10 cellular contexts compared by ENCODE assay signal in the genomic region with DNA sequence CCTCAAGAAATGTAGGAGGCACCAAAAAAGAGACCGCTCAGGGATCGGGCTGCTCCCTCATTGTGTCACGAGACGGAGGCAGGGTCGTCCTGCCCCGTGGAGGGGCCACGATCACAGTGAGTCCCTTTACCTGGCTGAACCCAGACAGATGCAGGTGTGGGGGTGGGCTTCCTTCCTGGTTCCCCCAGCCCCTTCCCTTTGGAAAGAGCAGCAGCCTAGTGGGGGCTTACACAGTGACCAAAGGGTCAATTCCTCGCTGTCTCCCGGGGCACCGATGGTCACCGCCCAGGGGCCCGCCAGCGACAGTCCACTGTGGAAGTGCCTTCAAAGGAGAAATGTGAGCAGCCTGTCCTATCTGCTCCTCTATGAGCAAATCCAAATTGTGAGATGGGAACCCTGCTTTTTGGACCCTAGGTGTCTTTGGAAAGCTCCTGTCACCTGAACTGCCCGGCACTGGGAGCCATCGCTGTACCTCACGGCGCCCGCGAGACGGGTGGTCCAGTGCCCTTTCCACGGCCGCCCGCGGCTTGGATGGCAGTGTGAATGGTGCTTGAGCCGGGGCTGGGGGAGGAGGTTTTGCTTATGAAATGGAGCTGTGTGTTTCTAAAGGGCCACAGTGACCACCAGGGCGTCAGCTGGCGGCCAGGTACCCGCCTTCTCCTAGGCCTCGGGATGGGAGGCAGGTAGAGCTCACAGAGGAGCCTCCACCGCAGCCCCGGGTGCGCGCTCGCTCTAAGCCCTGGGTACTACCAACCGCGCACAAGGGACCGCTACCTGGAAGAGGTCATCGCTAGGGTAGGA.
DNase-seq lines count a peak whose midpoint lies in the region; ATAC-seq and TF ChIP-seq lines count a peak whose summit lies in the region.
"Had no signal": no experiment of that assay in that cellular context is flagged by ENCODE, and none has a peak within 500 bp of the region (broad histone marks: within the 10 kb centered on the region; RNA-seq: fewer than 3 reads in every experiment).

No MANE protein-coding gene starts in this region.

- peak overlapping the region; percentile 93 for H3K27ac Mint-ChIP-seq in activated CD4-positive, alpha-beta T cell treated with anti-CD3 and anti-CD28 coated beads, Interleukin-2, amount 10 ng/mL, durations not matched to agents 7 days and 5 days
- H3K27ac Mint-ChIP-seq in activated CD8-positive, alpha-beta T cell treated with anti-CD3 and anti-CD28 coated beads for 36 hours: peak overlapping the region; percentile 95
- H3K27ac Mint-ChIP-seq in glutamatergic neuron (ENCODE audit: unreplicated experiment): no peak overlapping the region
- H3K27ac Mint-ChIP-seq in stimulated activated naive B cell treated with anti-CD40 and anti-IgM and Interleukin-4, amounts not matched to agents 10 μg/mL and 1 μg/mL and 100 μg/mL, for 72 hours: peak overlapping the region; percentile 65
- H3K27ac Mint-ChIP-seq: nephron progenitor cell had no signal

- TF ChIP-seq CTCF in activated CD8-positive, alpha-beta T cell treated with anti-CD3 and anti-CD28 coated beads for 36 hours (IDR thresholded peaks at IDR 0.05): no peak
- TF ChIP-seq CTCF in glutamatergic neuron (IDR thresholded peaks at IDR 0.05; ENCODE audit: partially characterized antibody, unreplicated experiment): no peak

- peaks cover 26% of the 10 kb centered on the region for H3K36me3 Mint-ChIP-seq in activated CD4-positive, alpha-beta T cell treated with anti-CD3 and anti-CD28 coated beads, Interleukin-2, amount 10 ng/mL, durations not matched to agents 7 days and 5 days (ENCODE audit: low read depth)
- peaks cover 60% of the 10 kb centered on the region for H3K36me3 Mint-ChIP-seq in activated CD8-positive, alpha-beta T cell treated with anti-CD3 and anti-CD28 coated beads for 36 hours (ENCODE audit: low read depth)
- peaks cover 26% of the 10 kb centered on the region for H3K36me3 Mint-ChIP-seq in glutamatergic neuron (ENCODE audit: unreplicated experiment)
- H3K36me3 Mint-ChIP-seq in stimulated activated naive B cell treated with anti-CD40 and anti-IgM and Interleukin-4, amounts not matched to agents 10 μg/mL and 1 μg/mL and 100 μg/mL, for 72 hours: peaks cover 8 to 11% of the 10 kb centered on the region in 2 donors

- peaks cover 2% of the 10 kb centered on the region for H3K27me3 Mint-ChIP-seq in activated CD4-positive, alpha-beta T cell treated with anti-CD3 and anti-CD28 coated beads, Interleukin-2, amount 10 ng/mL, durations not matched to agents 7 days and 5 days
- H3K27me3 Mint-ChIP-seq in activated CD8-positive, alpha-beta T cell treated with anti-CD3 and anti-CD28 coated beads for 36 hours: no peaks in the 10 kb centered on the region
- H3K27me3 Mint-ChIP-seq in glutamatergic neuron (ENCODE audit: unreplicated experiment): peaks cover 21% of the 10 kb centered on the region
- peaks cover 19 to 30% of the 10 kb centered on the region in 2 donors for H3K27me3 Mint-ChIP-seq in stimulated activated naive B cell treated with anti-CD40 and anti-IgM and Interleukin-4, amounts not matched to agents 10 μg/mL and 1 μg/mL and 100 μg/mL, for 72 hours

- intact Hi-C loops in activated CD8-positive, alpha-beta T cell treated with anti-CD3 and anti-CD28 coated beads for 36 hours (cut with micrococcal nuclease): loop anchor here (5.0 kb wide), 1 partner anchor 135 kb away; no protein-coding TSS in a partner anchor

- POLR2A ChIA-PET in activated CD4-positive, alpha-beta T cell treated with anti-CD3 and anti-CD28 coated beads, Interleukin-2, amount 10 ng/mL, durations not matched to agents 7 days and 5 days (lab: Charles Lee): no interaction called here
- POLR2A ChIA-PET in activated CD8-positive, alpha-beta T cell treated with anti-CD3 and anti-CD28 coated beads for 36 hours (lab: Charles Lee): interaction anchor here (0.7 to 7.0 kb wide), 10 partner anchors 9 to 431 kb away, joined by 3 to 96 read pairs (median 5); no protein-coding TSS in a partner anchor

- H3K4me3 Mint-ChIP-seq in activated CD4-positive, alpha-beta T cell treated with anti-CD3 and anti-CD28 coated beads, Interleukin-2, amount 10 ng/mL, durations not matched to agents 7 days and 5 days: peak overlapping the region; percentile 91
- H3K4me3 Mint-ChIP-seq in activated CD8-positive, alpha-beta T cell treated with anti-CD3 and anti-CD28 coated beads for 36 hours: peak overlapping the region; percentile 82
- H3K4me3 Mint-ChIP-seq in glutamatergic neuron (ENCODE audit: unreplicated experiment): peak overlapping the region; percentile 77
- H3K4me3 Mint-ChIP-seq in stimulated activated naive B cell treated with anti-CD40 and anti-IgM and Interleukin-4, amounts not matched to agents 10 μg/mL and 1 μg/mL and 100 μg/mL, for 72 hours: peak overlapping the region in 1 of 2 donors; percentile 82

- peaks cover 58% of the 10 kb centered on the region for H3K4me1 Mint-ChIP-seq in activated CD4-positive, alpha-beta T cell treated with anti-CD3 and anti-CD28 coated beads, Interleukin-2, amount 10 ng/mL, durations not matched to agents 7 days and 5 days
- H3K4me1 Mint-ChIP-seq in activated CD8-positive, alpha-beta T cell treated with anti-CD3 and anti-CD28 coated beads for 36 hours (ENCODE audit: low read depth): peaks cover 61% of the 10 kb centered on the region
- peaks cover 29% of the 10 kb centered on the region for H3K4me1 Mint-ChIP-seq in glutamatergic neuron (ENCODE audit: low read depth, unreplicated experiment)
- peaks cover 15 to 38% of the 10 kb centered on the region in 2 donors for H3K4me1 Mint-ChIP-seq in stimulated activated naive B cell treated with anti-CD40 and anti-IgM and Interleukin-4, amounts not matched to agents 10 μg/mL and 1 μg/mL and 100 μg/mL, for 72 hours
- H3K4me1 Mint-ChIP-seq: nephron progenitor cell had no signal

- ATAC-seq in activated CD8-positive, alpha-beta T cell treated with anti-CD3 and anti-CD28 coated beads for 36 hours: no peak
- ATAC-seq in stimulated activated naive B cell treated with anti-CD40 and anti-IgM and Interleukin-4, amounts not matched to agents 10 μg/mL and 1 μg/mL and 100 μg/mL, for 72 hours (replicated peaks): no peak

- H3K9me3 Mint-ChIP-seq in activated CD4-positive, alpha-beta T cell treated with anti-CD3 and anti-CD28 coated beads, Interleukin-2, amount 10 ng/mL, durations not matched to agents 7 days and 5 days: peaks cover 2% of the 10 kb centered on the region
- peaks cover 5% of the 10 kb centered on the region for H3K9me3 Mint-ChIP-seq in activated CD8-positive, alpha-beta T cell treated with anti-CD3 and anti-CD28 coated beads for 36 hours
- H3K9me3 Mint-ChIP-seq in glutamatergic neuron (ENCODE audit: unreplicated experiment): peaks cover 19% of the 10 kb centered on the region
- peaks cover 5 to 7% of the 10 kb centered on the region in 2 donors for H3K9me3 Mint-ChIP-seq in stimulated activated naive B cell treated with anti-CD40 and anti-IgM and Interleukin-4, amounts not matched to agents 10 μg/mL and 1 μg/mL and 100 μg/mL, for 72 hours

- no peak for DNase-seq in activated CD4-positive, alpha-beta T cell treated with anti-CD3 and anti-CD28 coated beads, Interleukin-2, amount 10 ng/mL, durations not matched to agents 7 days and 5 days
- no peak for DNase-seq in activated CD4-positive, alpha-beta T cell treated with anti-CD3 and anti-CD28 coated beads for 48 hours
- DNase-seq in activated CD8-positive, alpha-beta T cell treated with anti-CD3 and anti-CD28 coated beads for 36 hours: no peak
- no peak for DNase-seq in glutamatergic neuron
- DNase-seq in stimulated activated naive B cell treated with anti-CD40 and anti-IgM and Interleukin-4, amounts not matched to agents 10 μg/mL and 1 μg/mL and 100 μg/mL, for 72 hours: no peak
- no peak for DNase-seq in stimulated activated CD4-positive, alpha-beta T cell treated with anti-CD3 and anti-CD28 coated beads, Interleukin-15, amount 100 ng/mL, for 24 hours
- no peak for DNase-seq in NCI-H146 treated with DMSO at 0.1 percent for 48 hours (lab: John Stamatoyannopoulos, UW; ENCODE audit: unreplicated experiment)
- no peak for DNase-seq in NCI-H1417 (lab: John Stamatoyannopoulos, UW)
- DNase-seq: DMS 273 treated with DMSO at 0.1 percent for 48 hours had no signal

- CTCF ChIA-PET in activated CD4-positive, alpha-beta T cell treated with anti-CD3 and anti-CD28 coated beads, Interleukin-2, amount 10 ng/mL, durations not matched to agents 7 days and 5 days (lab: Charles Lee): interaction anchor here (0.5 to 3.0 kb wide), 14 partner anchors 8 to 1145 kb away, joined by 3 to 14 read pairs (median 4); no protein-coding TSS in a partner anchor
- CTCF ChIA-PET in activated CD8-positive, alpha-beta T cell treated with anti-CD3 and anti-CD28 coated beads for 36 hours (lab: Charles Lee): interaction anchor here (1.0 to 3.2 kb wide), 8 partner anchors 8 to 215 kb away, joined by 3 to 18 read pairs (median 7); no protein-coding TSS in a partner anchor
